Comparison of ENCODE assay signal across 8 cellular contexts in genomic region chr19:1864480-1865171, GRCh38. TPM values are rescaled to one million over a fixed set of nuclear protein-coding genes. Genes with fewer than 3 reads are reported as not detected.
A peak's percentile ranks its signal among the peaks of the same experiment; 100 is the strongest.
DNase-seq lines count a peak whose midpoint lies in the region; ATAC-seq, FAIRE-seq and TF ChIP-seq lines count a peak whose summit lies in the region.

No MANE protein-coding gene starts in this region.

- FAIRE-seq in small intestine (lab: Jason Lieb, UNC): no peak

- H3K9me3 ChIP-seq in SU-DHL-6 (ENCODE audit: insufficient read depth, low read length): no peaks in the 10 kb centered on the region
- no peaks in the 10 kb centered on the region for H3K9me3 ChIP-seq in breast epithelium
- no peaks in the 10 kb centered on the region for H3K9me3 ChIP-seq in small intestine (ENCODE audit: control insufficient read depth, low read depth)

- H3K4me1 ChIP-seq in breast epithelium: peaks cover 12 to 28% of the 10 kb centered on the region in 2 donors
- H3K4me1 ChIP-seq in small intestine (ENCODE audit: control insufficient read depth in 2 of 2, insufficient read depth in 1 of 2, low read depth in 1 of 2, low read length in 1 of 2): peaks cover 3 to 17% of the 10 kb centered on the region in 2 donors

- H3K36me3 ChIP-seq in SU-DHL-6 (ENCODE audit: low read length): no peaks in the 10 kb centered on the region
- no peaks in the 10 kb centered on the region for H3K36me3 ChIP-seq in breast epithelium
- H3K36me3 ChIP-seq in small intestine (ENCODE audit: control insufficient read depth in 2 of 2, insufficient read depth in 2 of 2, low read length in 2 of 2): no peaks in the 10 kb centered on the region

- ATAC-seq in GM18520 (IDR thresholded peaks at IDR 0.05; ENCODE audit: unreplicated experiment): peak; percentile 24
- ATAC-seq in GM18858 (IDR thresholded peaks at IDR 0.05; ENCODE audit: unreplicated experiment): no peak

- TF ChIP-seq CTCF in HL-60 (IDR thresholded peaks at IDR 0.05; ENCODE audit: insufficient read depth, low read length) (peak; percentile 53), SU-DHL-6 (IDR thresholded peaks at IDR 0.05; ENCODE audit: insufficient read depth, low read length, poor library complexity, severe bottlenecking) (peak; percentile 48), breast epithelium (IDR thresholded peaks at IDR 0.05) (peak; percentile 63 to 74 (median 68))

- H3K27me3 ChIP-seq in HL-60 (ENCODE audit: insufficient read depth, poor library complexity, severe bottlenecking): no peaks in the 10 kb centered on the region
- no peaks in the 10 kb centered on the region for H3K27me3 ChIP-seq in SU-DHL-6 (ENCODE audit: low read length)
- no peaks in the 10 kb centered on the region for H3K27me3 ChIP-seq in breast epithelium
- no peaks in the 10 kb centered on the region for H3K27me3 ChIP-seq in small intestine (ENCODE audit: control insufficient read depth in 2 of 2, insufficient read depth in 2 of 2, low read length in 2 of 2)

- H3K4me3 ChIP-seq in HL-60 (replicated peaks; ENCODE audit: insufficient read depth, low read length) (peak overlapping the region; percentile 51), SU-DHL-6 (ENCODE audit: insufficient read depth, low read length, poor library complexity, severe bottlenecking) (peak overlapping the region; percentile 73), breast epithelium (peak overlapping the region; percentile 72 to 98 (median 72)), small intestine (ENCODE audit: low read depth in 1 of 2, low read length in 2 of 2) (peak overlapping the region; percentile 83 to 94)

- peaks cover 30% of the 10 kb centered on the region for H3K79me2 ChIP-seq in SU-DHL-6 (ENCODE audit: insufficient read depth, low read length)

- peak overlapping the region; percentile 86 for H3K4me2 ChIP-seq in SU-DHL-6 (ENCODE audit: low read depth, low read length, poor library complexity, severe bottlenecking)

- peak overlapping the region; percentile 96 for H3K9ac ChIP-seq in SU-DHL-6 (ENCODE audit: low read length)

- H3K27ac ChIP-seq in HL-60 (replicated peaks) (peak overlapping the region; percentile 100), SU-DHL-6 (ENCODE audit: low read depth, low read length) (peak overlapping the region; percentile 95), breast epithelium (peak overlapping the region; percentile 79 to 88), small intestine (ENCODE audit: low read depth in 1 of 2, low read length in 1 of 2) (peak overlapping the region; percentile 34 to 91)

- peaks cover 6% of the 10 kb centered on the region; the same call in 1 of the 2 replicates for H4K20me1 ChIP-seq in SU-DHL-6 (ENCODE audit: low read depth, low read length)

- peak; percentile 12 for TF ChIP-seq POLR2A in breast epithelium (IDR thresholded peaks at IDR 0.05)

- no peaks in the 10 kb centered on the region for H3K9me2 ChIP-seq in SU-DHL-6 (replicated peaks; ENCODE audit: insufficient read depth, low read length)

- H3F3A ChIP-seq in SU-DHL-6 (ENCODE audit: insufficient read depth): peaks cover 23% of the 10 kb centered on the region

- 4 to 5% (median 4%) methylated on average over 25 to 52 of the region's 52 CpGs for WGBS in small intestine, 3 donors

- peak; percentile 89 for DNase-seq in AG20443 (ENCODE audit: low spot score)
- peak; percentile 78 for DNase-seq in HL-60 (ENCODE audit: low read depth in 1 of 2, low spot score in 1 of 2)
- peak in 1 of 2 donors; percentile 76 for DNase-seq in breast epithelium (ENCODE audit: low spot score in 2 of 2)
- peak; percentile 86 for DNase-seq in iPS-NIHi7 (ENCODE audit: extremely low spot score)
- peak; percentile 45 for DNase-seq in small intestine

- intact Hi-C loops in breast epithelium (cut with DNase I; ENCODE audit: low total_unique reads): no loop called here

- peak overlapping the region; percentile 55 for H2AFZ ChIP-seq in SU-DHL-6 (ENCODE audit: low read depth, low read length, severe bottlenecking)

RNA-seq across cellular contexts. Expression of gene KLF16, which starts 1.2 kb away (rescaled TPM):
- 1 to 10 TPM; 2.9 to 4.6 (median 4.1) TPM for total RNA-seq in breast epithelium
- 10 to 100 TPM in 2 of 3 donors, 1 to 10 TPM in 1; 7.8 to 14.6 (median 13.3) TPM for polyA plus RNA-seq in small intestine

RNA-seq across cellular contexts. Expression of gene REXO1, which starts 16.3 kb away (rescaled TPM):
- 10 to 100 TPM; 10.4 to 25.2 (median 19.7) TPM for total RNA-seq in breast epithelium
- 10 to 100 TPM; 18.4 to 31.8 (median 22.7) TPM for polyA plus RNA-seq in small intestine

RNA-seq across cellular contexts. Expression of gene ABHD17A, which starts 20.7 kb away (rescaled TPM):
- total RNA-seq in breast epithelium: 10 to 100 TPM; 62.4 to 81.3 (median 76.0) TPM
- 10 to 100 TPM; 52.6 to 79.6 (median 71.3) TPM for polyA plus RNA-seq in small intestine

RNA-seq across cellular contexts. Expression of gene ADAT3, which starts 40.6 kb away (rescaled TPM):
- total RNA-seq in breast epithelium: 1 to 10 TPM; 1.1 to 5.4 (median 4.9) TPM
- polyA plus RNA-seq in small intestine: 10 to 100 TPM; 10.4 to 38.1 (median 35.8) TPM

RNA-seq across cellular contexts. Expression of gene SCAMP4, which starts 40.6 kb away (rescaled TPM):
- 10 to 100 TPM; 41.4 to 66.6 (median 44.6) TPM for total RNA-seq in breast epithelium
- polyA plus RNA-seq in small intestine: 10 to 100 TPM; 31.3 to 39.4 (median 36.9) TPM
